In genomic region chr9:105244274-105244995, GRCh38 we compare ENCODE assay signal across 8 cellular contexts. TPM values are rescaled to one million over a fixed set of nuclear protein-coding genes. Genes with fewer than 3 reads are reported as not detected.
DNase-seq lines count a peak whose midpoint lies in the region; ATAC-seq and TF ChIP-seq lines count a peak whose summit lies in the region.

SLC44A1 (plus strand) TSS chr9:105244651; CDS start chr9:105244869, 218 bp downstream.

- H3K4me2 ChIP-seq in DOHH2 (ENCODE audit: low read length) (peak within 1 kb of the TSS; percentile 83), GM23248 (ENCODE audit: unreplicated experiment) (peak within 1 kb of the TSS; percentile 94), Karpas-422 (ENCODE audit: low read depth, low read length, poor library complexity, severe bottlenecking) (peak within 1 kb of the TSS; percentile 78), fibroblast of lung (ENCODE audit: extremely low read depth, insufficient read depth, low read length) (peak within 1 kb of the TSS; percentile 88)

- POLR2A ChIA-PET in naive thymus-derived CD8-positive, alpha-beta T cell (lab: Charles Lee) = interaction anchor here (0.9 to 1.7 kb wide), 7 partner anchors 40 to 450 kb away, joined by 3 to 10 read pairs (median 3); partner anchors contain the start of gene TMEM38B

- H3K4me1 Mint-ChIP-seq in activated T-helper 17 cell treated with anti-CD3 and anti-CD28 coated beads, Interleukin-2, amount 50 U/mL, for 72 hours = peaks cover 6% of the 10 kb centered on the region
- H3K4me1 Mint-ChIP-seq in naive thymus-derived CD8-positive, alpha-beta T cell = peaks cover 12 to 35% (median 30%) of the 10 kb centered on the region in 4 donors
- peaks cover 8 to 27% of the 10 kb centered on the region in 2 donors for H3K4me1 Mint-ChIP-seq in stimulated activated naive B cell treated with anti-CD40 and anti-IgM and Interleukin-4, amounts not matched to agents 10 μg/mL and 1 μg/mL and 100 μg/mL, for 72 hours

- H3K36me3 ChIP-seq in DOHH2 (ENCODE audit: control insufficient read depth, low read length) = no peaks in the 10 kb centered on the region
- no peaks in the 10 kb centered on the region for H3K36me3 ChIP-seq in GM23248 (ENCODE audit: low read depth)
- no peaks in the 10 kb centered on the region for H3K36me3 ChIP-seq in Karpas-422 (ENCODE audit: insufficient read depth, low read length)
- no peaks in the 10 kb centered on the region for H3K36me3 ChIP-seq in fibroblast of lung (ENCODE audit: control insufficient read depth, insufficient read depth, low read length)

- H3K4me1 ChIP-seq in DOHH2 (ENCODE audit: control insufficient read depth, low read length) (peaks cover 36% of the 10 kb centered on the region), GM23248 (ENCODE audit: insufficient read depth) (peaks cover 36% of the 10 kb centered on the region), Karpas-422 (ENCODE audit: low read length) (peaks cover 18% of the 10 kb centered on the region), fibroblast of lung (ENCODE audit: control insufficient read depth, extremely low read depth, insufficient read depth, low read length) (no peaks in the 10 kb centered on the region)

- peak; percentile 8 for TF ChIP-seq CTCF in DOHH2 (IDR thresholded peaks at IDR 0.05; ENCODE audit: low read depth, low read length, poor library complexity, severe bottlenecking)
- TF ChIP-seq CTCF in fibroblast of lung (conservative IDR thresholded peaks at IDR 0.05 in 1 of 2, IDR thresholded peaks at IDR 0.05 in 1 of 2; ENCODE audit: low read depth in 1 of 2, low read length in 2 of 2) = no peak

- H3K9me3 ChIP-seq in DOHH2 (ENCODE audit: control insufficient read depth, insufficient read depth, low read length) (no peaks in the 10 kb centered on the region), GM23248 (ENCODE audit: low read depth) (no peaks in the 10 kb centered on the region), Karpas-422 (ENCODE audit: low read length) (no peaks in the 10 kb centered on the region), fibroblast of lung (ENCODE audit: control insufficient read depth, insufficient read depth, low read depth, low read length) (no peaks in the 10 kb centered on the region)

- H3K27ac Mint-ChIP-seq in activated T-helper 17 cell treated with anti-CD3 and anti-CD28 coated beads, Interleukin-2, amount 50 U/mL, for 72 hours = peak within 1 kb of the TSS; percentile 73
- peak within 1 kb of the TSS; percentile 80 to 96 (median 89) for H3K27ac Mint-ChIP-seq in naive thymus-derived CD8-positive, alpha-beta T cell
- peak within 1 kb of the TSS; percentile 94 for H3K27ac Mint-ChIP-seq in stimulated activated naive B cell treated with anti-CD40 and anti-IgM and Interleukin-4, amounts not matched to agents 10 μg/mL and 1 μg/mL and 100 μg/mL, for 72 hours

- H3K9me3 Mint-ChIP-seq in activated T-helper 17 cell treated with anti-CD3 and anti-CD28 coated beads, Interleukin-2, amount 50 U/mL, for 72 hours = no peaks in the 10 kb centered on the region
- H3K9me3 Mint-ChIP-seq in naive thymus-derived CD8-positive, alpha-beta T cell = no peaks in the 10 kb centered on the region
- H3K9me3 Mint-ChIP-seq in stimulated activated naive B cell treated with anti-CD40 and anti-IgM and Interleukin-4, amounts not matched to agents 10 μg/mL and 1 μg/mL and 100 μg/mL, for 72 hours = no peaks in the 10 kb centered on the region

- peak; percentile 90 for ATAC-seq in activated T-helper 17 cell treated with anti-CD3 and anti-CD28 coated beads, Interleukin-2, amount 50 U/mL, for 72 hours (replicated peaks)
- ATAC-seq in naive thymus-derived CD8-positive, alpha-beta T cell = peak; percentile 81 to 85
- ATAC-seq in stimulated activated naive B cell treated with anti-CD40 and anti-IgM and Interleukin-4, amounts not matched to agents 10 μg/mL and 1 μg/mL and 100 μg/mL, for 72 hours (replicated peaks) = peak; percentile 90 to 94

- DNase-seq in GM23248 (peak; percentile 99), Karpas-422 (peak; percentile 93), RKO (ENCODE audit: low spot score) (peak; percentile 96), fibroblast of lung (ENCODE audit: low read depth in 2 of 2) (peak; percentile 95)
- peak; percentile 81 to 95 (median 86) for DNase-seq in naive thymus-derived CD8-positive, alpha-beta T cell
- DNase-seq in stimulated activated naive B cell treated with anti-CD40 and anti-IgM and Interleukin-4, amounts not matched to agents 10 μg/mL and 1 μg/mL and 100 μg/mL, for 72 hours = peak; percentile 91

- in situ Hi-C loops in GM23248 (cut with MboI) = no loop called here

- peaks cover 6% of the 10 kb centered on the region; the same call in 1 of the 2 replicates for H4K20me1 ChIP-seq in DOHH2 (ENCODE audit: control insufficient read depth, insufficient read depth, low read depth, low read length)
- no peaks in the 10 kb centered on the region for H4K20me1 ChIP-seq in GM23248 (ENCODE audit: insufficient read depth)
- 0 out of 2 replicates have a peak, but pooled peaks cover 5% of the 10 kb centered on the region for H4K20me1 ChIP-seq in Karpas-422 (ENCODE audit: insufficient read depth, low read depth, low read length)
- no peaks in the 10 kb centered on the region for H4K20me1 ChIP-seq in fibroblast of lung (ENCODE audit: control insufficient read depth, extremely low read depth, insufficient read depth, low read length)

- H3K27me3 ChIP-seq in DOHH2 (ENCODE audit: control insufficient read depth, low read length) (peaks cover 31% of the 10 kb centered on the region), GM23248 (replicated peaks; ENCODE audit: insufficient read depth) (no peaks in the 10 kb centered on the region), Karpas-422 (ENCODE audit: low read length) (no peaks in the 10 kb centered on the region; the same call in 1 of the 2 replicates), fibroblast of lung (ENCODE audit: control insufficient read depth, insufficient read depth, low read length) (no peaks in the 10 kb centered on the region)

- H3K27ac ChIP-seq in DOHH2 (ENCODE audit: low read depth, low read length) (peak within 1 kb of the TSS; percentile 20), GM23248 (peak within 1 kb of the TSS; percentile 80), Karpas-422 (ENCODE audit: low read length) (no peak within 1 kb of the TSS), fibroblast of lung (ENCODE audit: insufficient read depth, low read length) (peak within 1 kb of the TSS; percentile 43)

- H3K27me3 Mint-ChIP-seq in activated T-helper 17 cell treated with anti-CD3 and anti-CD28 coated beads, Interleukin-2, amount 50 U/mL, for 72 hours = peaks cover 8% of the 10 kb centered on the region
- peaks cover 5 to 17% (median 12%) of the 10 kb centered on the region in 5 donors for H3K27me3 Mint-ChIP-seq in naive thymus-derived CD8-positive, alpha-beta T cell
- H3K27me3 Mint-ChIP-seq in stimulated activated naive B cell treated with anti-CD40 and anti-IgM and Interleukin-4, amounts not matched to agents 10 μg/mL and 1 μg/mL and 100 μg/mL, for 72 hours = no peaks in the 10 kb centered on the region

- H3K4me3 Mint-ChIP-seq in activated T-helper 17 cell treated with anti-CD3 and anti-CD28 coated beads, Interleukin-2, amount 50 U/mL, for 72 hours = peak within 1 kb of the TSS; percentile 85
- peak within 1 kb of the TSS; percentile 85 to 96 (median 92) for H3K4me3 Mint-ChIP-seq in naive thymus-derived CD8-positive, alpha-beta T cell
- H3K4me3 Mint-ChIP-seq in stimulated activated naive B cell treated with anti-CD40 and anti-IgM and Interleukin-4, amounts not matched to agents 10 μg/mL and 1 μg/mL and 100 μg/mL, for 72 hours = peak within 1 kb of the TSS; percentile 90 to 92

- peak within 1 kb of the TSS; percentile 90 for H3K9ac ChIP-seq in GM23248
- H3K9ac ChIP-seq in Karpas-422 (ENCODE audit: low read length) = peak within 1 kb of the TSS; percentile 65
- H3K9ac ChIP-seq in fibroblast of lung (ENCODE audit: insufficient read depth, low read length) = peak within 1 kb of the TSS; percentile 52

- H3K9me2 ChIP-seq in DOHH2 (replicated peaks; ENCODE audit: control insufficient read depth, low read length) (no peaks in the 10 kb centered on the region), GM23248 (ENCODE audit: insufficient read depth) (no peaks in the 10 kb centered on the region), Karpas-422 (replicated peaks; ENCODE audit: insufficient read depth, low read length) (no peaks in the 10 kb centered on the region)

- 1 to 2% methylated on average over 32 to 33 of the region's 102 CpGs for WGBS in GM23248 (ENCODE audit: low coverage in 1 of 2, low lambda C conversion rate in 2 of 2, missing lambda C conversion rate in 2 of 2), 2 experiments

- H2AFZ ChIP-seq in GM23248 = peak within 1 kb of the TSS; percentile 95
- H2AFZ ChIP-seq in Karpas-422 (ENCODE audit: low read length) = peak within 1 kb of the TSS; percentile 93
- peak within 1 kb of the TSS; percentile 82 for H2AFZ ChIP-seq in fibroblast of lung (ENCODE audit: low read length)

- H3F3A ChIP-seq in DOHH2 (ENCODE audit: control insufficient read depth, insufficient read depth) (peaks cover 20% of the 10 kb centered on the region), GM23248 (ENCODE audit: insufficient read depth) (peaks cover 32% of the 10 kb centered on the region)

- H3K36me3 Mint-ChIP-seq in activated T-helper 17 cell treated with anti-CD3 and anti-CD28 coated beads, Interleukin-2, amount 50 U/mL, for 72 hours (ENCODE audit: low read depth) = no peaks in the 10 kb centered on the region
- H3K36me3 Mint-ChIP-seq in naive thymus-derived CD8-positive, alpha-beta T cell = no peaks in the 10 kb centered on the region
- no peaks in the 10 kb centered on the region for H3K36me3 Mint-ChIP-seq in stimulated activated naive B cell treated with anti-CD40 and anti-IgM and Interleukin-4, amounts not matched to agents 10 μg/mL and 1 μg/mL and 100 μg/mL, for 72 hours

- H3K4me3 ChIP-seq in DOHH2 (ENCODE audit: low read length) (peak within 1 kb of the TSS; percentile 83), GM23248 (peak within 1 kb of the TSS; percentile 96), Karpas-422 (ENCODE audit: low read length) (peak within 1 kb of the TSS; percentile 79), fibroblast of lung (replicated peaks in 1 of 4; ENCODE audit: control extremely low read depth in 1 of 4, insufficient read depth in 1 of 4, low read depth in 3 of 4, low read length in 4 of 4) (peak within 1 kb of the TSS; percentile 74 to 81 (median 79))

- H3K79me2 ChIP-seq in DOHH2 (ENCODE audit: control insufficient read depth, low read length) (peaks cover 46% of the 10 kb centered on the region), GM23248 (ENCODE audit: insufficient read depth) (peaks cover 38% of the 10 kb centered on the region), Karpas-422 (ENCODE audit: low read length) (no peaks in the 10 kb centered on the region), fibroblast of lung (ENCODE audit: control insufficient read depth, insufficient read depth, low read length) (peaks cover 1% of the 10 kb centered on the region)

RNA-seq across cellular contexts. Expression of gene SLC44A1, which starts in this region (rescaled TPM):
- total RNA-seq in GM23248 (2014; rRNA removed; shearing (Covaris generic)) = 52.6 and 54.6 TPM in 2 replicates
- polyA plus RNA-seq in GM23248 (2016; fragmentation: Nextera tagmentation; extraction: Ambion mirVana) = 27.8 and 30.4 TPM in 2 replicates
- 3.2 and 3.7 TPM in 2 replicates for total RNA-seq in Karpas-422 (2014; rRNA removed; shearing (Covaris generic); ENCODE audit: low replicate concordance)
- total RNA-seq in activated T-helper 17 cell treated with anti-CD3 and anti-CD28 coated beads, Interleukin-2, amount 50 U/mL, for 72 hours = 1 to 10 TPM; 4.4 to 5.0 TPM
- total RNA-seq in fibroblast of lung = 36.2 and 54.2 TPM in 2 replicates
- 26.7 and 35.9 TPM in 2 replicates for polyA plus RNA-seq in fibroblast of lung
- 17.2 and 21.2 TPM in 2 replicates for polyA plus RNA-seq in fibroblast of lung (2012)
- polyA minus RNA-seq in fibroblast of lung (ENCODE audit: low replicate concordance) = 70.3 and 73.4 TPM in 2 replicates
- 1 to 10 TPM; 8.2 to 9.4 TPM for total RNA-seq in naive thymus-derived CD8-positive, alpha-beta T cell
- polyA plus RNA-seq in naive thymus-derived CD8-positive, alpha-beta T cell = 10 to 100 TPM; 12.2 to 16.8 (median 14.3) TPM
